ENCODE assay signal across 21 cellular contexts in genomic region chr15:28025413-28025812, GRCh38.
"Had no signal": no experiment of that assay in that cellular context is flagged by ENCODE, and none has a peak within 500 bp of the region (broad histone marks: within the 10 kb centered on the region; RNA-seq: fewer than 3 reads in every experiment).

No MANE protein-coding gene starts in this region.

- H3K36me3 Mint-ChIP-seq: IgD-negative memory B cell had no signal

- H3K27me3 Mint-ChIP-seq: IgD-negative memory B cell had no signal

- H3K27ac Mint-ChIP-seq: IgD-negative memory B cell had no signal

- DNase-seq: Kasumi-1, MM.1S, NCI-H1092 treated with DMSO at 0.1 percent for 48 hours, NCI-H1436, NCI-H187, NCI-H2029, NCI-H2081 treated with DMSO at 0.1 percent for 48 hours, NCI-H2171, NCI-H226, NCI-H446, NCI-H510A, NCI-H524 treated with DMSO at 0.1 percent for 48 hours, NCI-H69, NCI-H774, Right ventricle myocardium superior, RPMI8226, SIG-M5 had no signal

- ATAC-seq: K562 had no signal

- H3K4me3 Mint-ChIP-seq: IgD-negative memory B cell had no signal

- FAIRE-seq: HTR-8/SVneo, K562, RCC 7860 had no signal

- H3K4me1 Mint-ChIP-seq: IgD-negative memory B cell had no signal
